In the genomic region with DNA sequence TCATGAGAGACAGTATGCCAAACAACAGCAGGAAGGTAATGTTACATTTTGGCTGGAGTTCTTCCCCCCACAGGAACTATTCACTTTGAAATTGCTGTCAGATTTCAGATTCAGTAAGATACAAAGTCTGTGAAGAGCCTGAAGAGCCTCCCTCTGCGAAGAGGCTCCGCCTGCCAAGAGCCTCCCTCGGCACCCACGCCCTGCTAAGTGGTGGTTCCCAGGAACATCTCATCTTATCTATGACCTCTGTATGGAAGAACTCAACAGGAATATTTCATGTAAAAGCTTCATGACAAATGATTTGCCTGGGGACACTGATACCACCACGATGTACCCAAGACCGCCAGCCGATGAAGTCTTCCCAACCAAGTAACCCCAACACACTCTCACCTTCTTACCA, we compare ENCODE assay signal across 8 cellular contexts. TPM values are rescaled to one million over a fixed set of nuclear protein-coding genes. Genes with fewer than 3 reads are reported as not detected.
DNase-seq lines count a peak whose midpoint lies in the region; ATAC-seq and TF ChIP-seq lines count a peak whose summit lies in the region.

No MANE protein-coding gene starts in this region.

- H3K4me1 Mint-ChIP-seq in activated CD8-positive, alpha-beta T cell treated with anti-CD3 and anti-CD28 coated beads for 36 hours (ENCODE audit: low read depth), result peaks cover 63% of the 10 kb centered on the region

- TF ChIP-seq CTCF in activated CD8-positive, alpha-beta T cell treated with anti-CD3 and anti-CD28 coated beads for 36 hours (IDR thresholded peaks at IDR 0.05), result no peak
- TF ChIP-seq CTCF in suprapubic skin (IDR thresholded peaks at IDR 0.05), result no peak
- TF ChIP-seq CTCF in GM10266 (IDR thresholded peaks at IDR 0.05; ENCODE audit: control insufficient read depth, insufficient read depth, low read depth, missing control alignments), result no peak

- H3K4me3 ChIP-seq in suprapubic skin, result no peak overlapping the region

- peak overlapping the region; percentile 76 for H3K4me3 Mint-ChIP-seq in activated CD8-positive, alpha-beta T cell treated with anti-CD3 and anti-CD28 coated beads for 36 hours

- 55% methylated on average over 7 of the region's 7 CpGs for WGBS in suprapubic skin

- no peak for TF ChIP-seq POLR2A in suprapubic skin (IDR thresholded peaks at IDR 0.05)

- H3K27me3 Mint-ChIP-seq in activated CD8-positive, alpha-beta T cell treated with anti-CD3 and anti-CD28 coated beads for 36 hours, result no peaks in the 10 kb centered on the region

- H3K27me3 ChIP-seq in suprapubic skin, result no peaks in the 10 kb centered on the region

- peak; percentile 68 for DNase-seq in activated effector memory CD4-positive, alpha-beta T cell treated with anti-CD3 and anti-CD28 coated beads, Interleukin-2, amount 50 U/mL, for 16 hours
- DNase-seq in activated effector memory CD4-positive, alpha-beta T cell treated with Interleukin-2 at 50 U/mL for 16 hours, result no peak
- no peak for DNase-seq in activated CD8-positive, alpha-beta T cell treated with anti-CD3 and anti-CD28 coated beads for 36 hours
- DNase-seq in iris pigment epithelial cell (ENCODE audit: low read depth) (peak; percentile 35), suprapubic skin (ENCODE audit: low spot score in 2 of 2) (peak in 1 of 2 donors; percentile 26), GM10266 (ENCODE audit: extremely low spot score) (no peak), OCI-M1 (lab: John Stamatoyannopoulos, UW) (no peak)

- CTCF ChIA-PET in activated CD8-positive, alpha-beta T cell treated with anti-CD3 and anti-CD28 coated beads for 36 hours (lab: Charles Lee), result interaction anchor here (7.5 kb wide), 1 partner anchor 12 kb away, joined by 125 read pairs; no protein-coding TSS in a partner anchor

- H3K9me3 Mint-ChIP-seq in activated CD8-positive, alpha-beta T cell treated with anti-CD3 and anti-CD28 coated beads for 36 hours, result no peaks in the 10 kb centered on the region

- peaks cover 37% of the 10 kb centered on the region for H3K36me3 Mint-ChIP-seq in activated CD8-positive, alpha-beta T cell treated with anti-CD3 and anti-CD28 coated beads for 36 hours (ENCODE audit: low read depth)

- H3K9me3 ChIP-seq in suprapubic skin, result no peaks in the 10 kb centered on the region

- H3K27ac ChIP-seq in suprapubic skin, result peak overlapping the region; percentile 30

- H3K4me1 ChIP-seq in suprapubic skin, result peaks cover 73% of the 10 kb centered on the region

- intact Hi-C loops in activated CD8-positive, alpha-beta T cell treated with anti-CD3 and anti-CD28 coated beads for 36 hours (cut with micrococcal nuclease), result no loop called here

- POLR2A ChIA-PET in activated CD8-positive, alpha-beta T cell treated with anti-CD3 and anti-CD28 coated beads for 36 hours (lab: Charles Lee), result interaction anchor here (0.8 to 6.6 kb wide), 2 partner anchors 52 to 167 kb away, joined by 3 to 48 read pairs; partner anchors contain the start of gene TXNDC11

- H3K36me3 ChIP-seq in suprapubic skin, result no peaks in the 10 kb centered on the region

- peak overlapping the region; percentile 93 for H3K27ac Mint-ChIP-seq in activated CD8-positive, alpha-beta T cell treated with anti-CD3 and anti-CD28 coated beads for 36 hours

- no peak for ATAC-seq in activated CD8-positive, alpha-beta T cell treated with anti-CD3 and anti-CD28 coated beads for 36 hours
- no peak for ATAC-seq in GM21381 (IDR thresholded peaks at IDR 0.05; ENCODE audit: unreplicated experiment)

- no peak for TF ChIP-seq EP300 in suprapubic skin (IDR thresholded peaks at IDR 0.05)

RNA-seq across cellular contexts. Expression of gene ZC3H7A, which starts 3.2 kb away (rescaled TPM):
- 10 to 100 TPM; 62.3 to 67.8 TPM for total RNA-seq in activated CD8-positive, alpha-beta T cell treated with anti-CD3 and anti-CD28 coated beads for 36 hours
- total RNA-seq in suprapubic skin, result 10 to 100 TPM; 32.7 to 65.8 (median 41.9) TPM

RNA-seq across cellular contexts. Expression of gene TXNDC11, which starts 51.2 kb away (rescaled TPM):
- 10 to 100 TPM; 21.7 to 24.4 TPM for total RNA-seq in activated CD8-positive, alpha-beta T cell treated with anti-CD3 and anti-CD28 coated beads for 36 hours
- 10 to 100 TPM; 31.0 to 42.2 (median 35.1) TPM for total RNA-seq in suprapubic skin

RNA-seq across cellular contexts. Expression of gene RSL1D1, which starts 57.5 kb away (rescaled TPM):
- total RNA-seq in activated CD8-positive, alpha-beta T cell treated with anti-CD3 and anti-CD28 coated beads for 36 hours, result 100 to 1,000 TPM; 344 TPM
- 100 to 1,000 TPM; 152 to 209 (median 174) TPM for total RNA-seq in suprapubic skin

Comparison
In these comparisons a context has a peak if more than half of its experiments do, and no peak if none do; other contexts are left out.
1. DNase-seq: peak in activated effector memory CD4-positive, alpha-beta T cell treated with anti-CD3 and anti-CD28 coated beads, Interleukin-2, amount 50 U/mL, for 16 hours (single experiment) and iris pigment epithelial cell (single experiment); none in activated effector memory CD4-positive, alpha-beta T cell treated with Interleukin-2 at 50 U/mL for 16 hours (single experiment), activated CD8-positive, alpha-beta T cell treated with anti-CD3 and anti-CD28 coated beads for 36 hours (single experiment), GM10266 (single experiment) and OCI-M1 (single experiment).